In the genomic region with DNA sequence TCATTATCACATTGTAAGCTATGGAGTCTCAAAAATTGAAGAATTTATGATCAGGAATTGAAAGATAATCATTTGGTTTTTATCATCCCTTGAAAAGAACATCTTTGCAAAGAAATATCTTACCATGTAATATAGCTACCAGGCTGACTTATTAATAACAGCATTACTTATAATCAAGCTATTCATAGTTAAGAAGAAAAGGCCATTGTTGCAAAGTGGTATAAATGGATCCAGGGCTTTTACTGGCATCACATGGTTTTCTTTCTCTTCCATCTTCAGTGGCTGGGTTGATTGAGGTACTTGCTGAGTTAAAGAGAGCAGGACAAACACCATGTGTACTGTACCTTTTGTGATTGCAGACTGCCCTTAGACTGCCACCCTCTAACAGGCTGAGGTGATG, we compare ENCODE assay signal across 25 cellular contexts.
"Had no signal": no experiment of that assay in that cellular context is flagged by ENCODE, and none has a peak within 500 bp of the region (broad histone marks: within the 10 kb centered on the region; RNA-seq: fewer than 3 reads in every experiment).

No MANE protein-coding gene starts in this region.

- H3K9ac ChIP-seq: parathyroid adenoma had no signal

- H2AFZ ChIP-seq: parathyroid adenoma had no signal

- H3K4me3 ChIP-seq: ascending aorta, esophagus squamous epithelium, right atrium auricular region, smooth muscle cell, stomach, testis had no signal

- H3K36me3 ChIP-seq: ascending aorta, esophagus squamous epithelium, right atrium auricular region, stomach had no signal

- ATAC-seq: activated naive CD4-positive, alpha-beta T cell treated with anti-CD3 and anti-CD28 coated beads, Interleukin-2, amount 50 U/mL, for 72 hours; activated T-cell treated with anti-CD3 and anti-CD28 coated beads, Interleukin-2, amount 50 U/mL, for 72 hours; left cardiac atrium; left ventricle myocardium superior; naive thymus-derived CD4-positive, alpha-beta T cell; stimulated activated naive B cell treated with anti-CD40 and anti-IgM and Interleukin-4, amounts not matched to agents 10 μg/mL and 1 μg/mL and 100 μg/mL, for 72 hours had no signal

- H3K4me1 ChIP-seq: ascending aorta had no signal

- H3K4me2 ChIP-seq: smooth muscle cell had no signal

- H3K27me3 ChIP-seq: ascending aorta, esophagus squamous epithelium, right atrium auricular region, stomach, testis had no signal

- H3K27ac ChIP-seq: ascending aorta, epithelial cell of prostate, esophagus squamous epithelium, parathyroid adenoma, right atrium auricular region, stomach, testis had no signal

- DNase-seq: activated B cell treated with CpG ODN at 0.5 μM for 24 hours; activated CD4-positive, alpha-beta T cell treated with anti-CD3 and anti-CD28 coated beads for 4 hours; activated CD4-positive, alpha-beta T cell treated with anti-CD3 and anti-CD28 coated beads, Interleukin-2, amount 50 U/mL, for 4 hours; activated naive CD4-positive, alpha-beta T cell; activated T-cell treated with anti-CD3 and anti-CD28 coated beads for 4 hours; activated T-cell treated with anti-CD3 and anti-CD28 coated beads, Interleukin-2, amount 50 U/mL, for 72 hours; esophagus squamous epithelium; glutamatergic neuron; islet precursor cell; left cardiac atrium; left ventricle myocardium superior; naive thymus-derived CD4-positive, alpha-beta T cell; occipital lobe; stimulated activated CD4-positive, alpha-beta T cell treated with anti-CD3 and anti-CD28 coated beads, Interleukin-1b, Interleukin-23, amount 100 ng/mL, for 48 hours; stimulated activated naive B cell treated with anti-CD40 and anti-IgM and Interleukin-4, amounts not matched to agents 10 μg/mL and 1 μg/mL and 100 μg/mL, for 72 hours; stomach; T-helper 1 cell; testis; trophoblast cell had no signal

- H3K9me3 ChIP-seq: ascending aorta, esophagus squamous epithelium, right atrium auricular region, stomach, testis had no signal
